In genomic region chr10:26138613-26139012, GRCh38 we compare ENCODE assay signal across 24 cellular contexts.
"Had no signal": no experiment of that assay in that cellular context is flagged by ENCODE, and none has a peak within 500 bp of the region (broad histone marks: within the 10 kb centered on the region; RNA-seq: fewer than 3 reads in every experiment).

No MANE protein-coding gene starts in this region.

- DNase-seq: stimulated activated CD4-positive, alpha-beta T cell treated with anti-CD3 and anti-CD28 coated beads, Interleukin-2, amount 100 ng/mL, for 48 hours; stimulated activated CD4-positive, alpha-beta T cell treated with anti-CD3 and anti-CD28 coated beads, Interleukin-4, amount 100 ng/mL, for 1 hour; stimulated activated CD4-positive, alpha-beta T cell treated with anti-CD3 and anti-CD28 coated beads, Interleukin-4, amount 100 ng/mL, for 24 hours; stimulated activated CD4-positive, alpha-beta T cell treated with anti-CD3 and anti-CD28 coated beads, Interleukin-4, amount 100 ng/mL, for 4 hours; stimulated activated CD8-positive, alpha-beta memory T cell treated with anti-CD3 and anti-CD28 coated beads, Interleukin-4, amount 100 ng/mL, for 48 hours; stimulated activated naive B cell treated with anti-CD40 and anti-IgM and Interleukin-4, amounts not matched to agents 10 μg/mL and 1 μg/mL and 100 μg/mL, for 72 hours; stimulated activated naive CD4-positive, alpha-beta T cell; stimulated activated naive CD4-positive, alpha-beta T cell treated with Interleukin-2 at 50 U/mL for 16 hours; stimulated activated naive CD8-positive, alpha-beta T cell treated with anti-CD3 and anti-CD28 coated beads, Interleukin-15, amount 100 ng/mL, for 72 hours; stimulated activated naive CD8-positive, alpha-beta T cell treated with anti-CD3 and anti-CD28 coated beads, Interleukin-15, Interleukin-2, amounts not matched to agents 100 U/mL and 50 U/mL, for 24 hours; stomach; substantia nigra; testis; thyroid gland; tibial artery; transverse colon; upper lobe of left lung; upper lobe of right lung; uterus had no signal

- H3K36me3 ChIP-seq: stomach, suprapubic skin, thoracic aorta, thyroid gland, tibial artery, tibial nerve, transverse colon, upper lobe of left lung, upper lobe of right lung, uterus, vagina had no signal

- H3K9me3 ChIP-seq: suprapubic skin, testis, thoracic aorta, thyroid gland, tibial artery, transverse colon, upper lobe of left lung, upper lobe of right lung, uterus, vagina had no signal

- FAIRE-seq: urothelium cell line had no signal

- H3K4me3 ChIP-seq: stomach, suprapubic skin, testis, thoracic aorta, thyroid gland, tibial artery, tibial nerve, transverse colon, upper lobe of left lung, upper lobe of right lung, uterus, vagina had no signal

- H3K4me1 ChIP-seq: stomach, suprapubic skin, testis, thyroid gland, tibial artery, tibial nerve, transverse colon, upper lobe of left lung, upper lobe of right lung, uterus, vagina had no signal

- H3K27ac ChIP-seq: stomach, suprapubic skin, testis, thoracic aorta, thyroid gland, tibial artery, tibial nerve, transverse colon, upper lobe of left lung, upper lobe of right lung, uterus, vagina had no signal

- H3K27me3 ChIP-seq: stomach, suprapubic skin, testis, thyroid gland, tibial artery, tibial nerve, transverse colon, upper lobe of left lung, upper lobe of right lung, uterus, vagina had no signal
